Comparison of ENCODE assay signal across 8 cellular contexts in the genomic region with DNA sequence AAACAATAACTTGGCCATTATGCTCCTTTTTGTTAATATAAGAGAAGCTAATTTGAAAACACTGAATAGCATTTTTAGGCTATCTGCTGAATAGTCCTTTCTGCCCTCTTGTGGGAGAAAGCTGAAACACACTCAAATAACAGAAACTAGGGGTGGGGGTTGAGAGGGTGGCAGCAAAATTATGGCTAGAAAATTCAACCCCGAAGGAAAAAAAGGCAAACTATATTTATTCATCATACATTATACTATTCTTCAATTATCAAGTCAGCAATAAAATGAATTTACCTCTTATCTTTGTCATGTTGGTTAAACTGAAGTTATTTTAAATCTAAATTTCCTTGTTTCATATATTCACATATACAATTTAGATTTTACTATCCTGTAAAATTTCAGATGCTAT.
DNase-seq lines count a peak whose midpoint lies in the region; ATAC-seq and TF ChIP-seq lines count a peak whose summit lies in the region.

No MANE protein-coding gene starts in this region.

- POLR2A ChIA-PET in AG04449 (lab: Yijun Ruan, JAX), result no interaction called here

- H3K9me3 Mint-ChIP-seq in activated naive CD8-positive, alpha-beta T cell treated with anti-CD3 and anti-CD28 coated beads for 36 hours, result no peaks in the 10 kb centered on the region

- peaks cover 1% of the 10 kb centered on the region for H3K36me3 Mint-ChIP-seq in activated naive CD8-positive, alpha-beta T cell treated with anti-CD3 and anti-CD28 coated beads for 36 hours

- peak; percentile 69 for ATAC-seq in SK-N-SH treated with all-trans-retinoic acid at 6 μM for 48 hours
- no peak for ATAC-seq in GM19463 (IDR thresholded peaks at IDR 0.05; ENCODE audit: unreplicated experiment)

- no peak overlapping the region for H3K4me3 Mint-ChIP-seq in activated naive CD8-positive, alpha-beta T cell treated with anti-CD3 and anti-CD28 coated beads for 36 hours

- H3K27ac Mint-ChIP-seq in activated naive CD8-positive, alpha-beta T cell treated with anti-CD3 and anti-CD28 coated beads for 36 hours, result no peak overlapping the region

- CTCF ChIA-PET in AG04449 (lab: Yijun Ruan, JAX), result interaction anchor here (0.9 to 5.7 kb wide), 26 partner anchors 8 to 488 kb away, joined by 3 to 61 read pairs (median 4); no protein-coding TSS in a partner anchor

- H3K4me3 ChIP-seq in AG04449 (ENCODE audit: low read depth, low read length) (no peak overlapping the region), GM12864 (ENCODE audit: low read depth, low read length) (no peak overlapping the region)

- peaks cover 3% of the 10 kb centered on the region for H3K4me1 Mint-ChIP-seq in activated naive CD8-positive, alpha-beta T cell treated with anti-CD3 and anti-CD28 coated beads for 36 hours

- no peak for DNase-seq in AG04449 (ENCODE audit: low read depth, low spot score)
- DNase-seq in GM12864 (ENCODE audit: low read depth), result no peak
- peak; percentile 14 for DNase-seq in MV-4-11 (lab: John Stamatoyannopoulos, UW)
- peak; percentile 8 for DNase-seq in fibroblast of the conjunctiva (ENCODE audit: low read depth)
- DNase-seq in retina, result peak; percentile 30
- no peak for DNase-seq in activated naive CD8-positive, alpha-beta T cell treated with anti-CD3 and anti-CD28 coated beads for 36 hours

- H3K27me3 Mint-ChIP-seq in activated naive CD8-positive, alpha-beta T cell treated with anti-CD3 and anti-CD28 coated beads for 36 hours, result no peaks in the 10 kb centered on the region

- TF ChIP-seq CTCF in AG04449 (IDR thresholded peaks at IDR 0.05; ENCODE audit: insufficient read depth, low read length, missing control alignments) (peak; percentile 65), GM12864 (IDR thresholded peaks at IDR 0.05; ENCODE audit: low read depth, low read length, missing control alignments) (peak; percentile 63)

TF ChIP-seq in SK-N-SH treated with all-trans-retinoic acid at 6 μM for 48 hours, 23 proteins besides CTCF, POLR2A, EP300 and RAD21:
- TF ChIP-seq ISL1 (CRISPR knock-in tag; IDR thresholded peaks at IDR 0.05) (no peak), ESRRG (CRISPR knock-in tag; IDR thresholded peaks at IDR 0.05) (no peak)

Comparison
In these comparisons a context has a peak if more than half of its experiments do, and no peak if none do; other contexts are left out.
1. DNase-seq: peak in MV-4-11 (single experiment), fibroblast of the conjunctiva (single experiment) and retina (single experiment); none in AG04449 (single experiment), GM12864 (single experiment) and activated naive CD8-positive, alpha-beta T cell treated with anti-CD3 and anti-CD28 coated beads for 36 hours (single experiment).